In genomic region chr2:144513388-144514100, GRCh38 we compare ENCODE assay signal across 9 cellular contexts. TPM values are rescaled to one million over a fixed set of nuclear protein-coding genes. Genes with fewer than 3 reads are reported as not detected.
A peak's percentile ranks its signal among the peaks of the same experiment; 100 is the strongest.
DNase-seq lines count a peak whose midpoint lies in the region; ATAC-seq and TF ChIP-seq lines count a peak whose summit lies in the region.
"Had no signal": no experiment of that assay in that cellular context is flagged by ENCODE, and none has a peak within 500 bp of the region (broad histone marks: within the 10 kb centered on the region; RNA-seq: fewer than 3 reads in every experiment).

No MANE protein-coding gene starts in this region.

- peak overlapping the region; percentile 16 to 65 for H3K4me3 ChIP-seq in left lung
- peak overlapping the region; percentile 78 to 94 (median 92) for H3K4me3 ChIP-seq in subcutaneous abdominal adipose tissue (ENCODE audit: low read depth in 1 of 5, low read length in 5 of 5)

- ATAC-seq in left lung (peak; percentile 21), foreskin keratinocyte (no peak), HG02884 (IDR thresholded peaks at IDR 0.05; ENCODE audit: unreplicated experiment) (no peak)
- ATAC-seq in activated CD4-positive, alpha-beta T cell treated with anti-CD3 and anti-CD28 coated beads for 36 hours = no peak

- H3K4me1 Mint-ChIP-seq in chondrocyte (ENCODE audit: low read depth) = peaks cover 69% of the 10 kb centered on the region
- H3K4me1 Mint-ChIP-seq in activated CD4-positive, alpha-beta T cell treated with anti-CD3 and anti-CD28 coated beads for 36 hours = peaks cover 19% of the 10 kb centered on the region

- peaks cover 0 to 60% of the 10 kb centered on the region in 2 donors for H3K4me1 ChIP-seq in left lung
- peaks cover 11 to 70% (median 56%) of the 10 kb centered on the region in 5 donors for H3K4me1 ChIP-seq in subcutaneous abdominal adipose tissue (ENCODE audit: control insufficient read depth in 5 of 5, insufficient read depth in 5 of 5, low read length in 5 of 5)
- peaks cover 3% of the 10 kb centered on the region for H3K4me1 ChIP-seq in foreskin keratinocyte

- peaks cover 7% of the 10 kb centered on the region for H3K36me3 Mint-ChIP-seq in chondrocyte (ENCODE audit: low read depth)
- H3K36me3 Mint-ChIP-seq in activated CD4-positive, alpha-beta T cell treated with anti-CD3 and anti-CD28 coated beads for 36 hours (ENCODE audit: low read depth) = no peaks in the 10 kb centered on the region

- peak overlapping the region; percentile 98 for H3K27ac Mint-ChIP-seq in chondrocyte (ENCODE audit: unreplicated experiment)
- H3K27ac Mint-ChIP-seq in activated CD4-positive, alpha-beta T cell treated with anti-CD3 and anti-CD28 coated beads for 36 hours = no peak overlapping the region

- peaks cover 0 to 65% of the 10 kb centered on the region in 2 donors for H3K27me3 ChIP-seq in left lung
- H3K27me3 ChIP-seq in subcutaneous abdominal adipose tissue (ENCODE audit: control insufficient read depth in 5 of 5, insufficient read depth in 4 of 5, low read length in 5 of 5) = no peaks in the 10 kb centered on the region
- peaks cover 98% of the 10 kb centered on the region for H3K27me3 ChIP-seq in foreskin keratinocyte

- H3K4me3 Mint-ChIP-seq in chondrocyte (ENCODE audit: unreplicated experiment) = peak overlapping the region; percentile 79
- H3K4me3 Mint-ChIP-seq in activated CD4-positive, alpha-beta T cell treated with anti-CD3 and anti-CD28 coated beads for 36 hours = no peak overlapping the region

- H3K27me3 Mint-ChIP-seq in chondrocyte (ENCODE audit: low read depth) = no peaks in the 10 kb centered on the region
- H3K27me3 Mint-ChIP-seq in activated CD4-positive, alpha-beta T cell treated with anti-CD3 and anti-CD28 coated beads for 36 hours = peaks cover 47% of the 10 kb centered on the region

- POLR2A ChIA-PET in activated CD4-positive, alpha-beta T cell treated with anti-CD3 and anti-CD28 coated beads for 36 hours (lab: Charles Lee) = no interaction called here

- TF ChIP-seq CTCF in chondrocyte (IDR thresholded peaks at IDR 0.05) (no peak), left lung (IDR thresholded peaks at IDR 0.05) (no peak), foreskin keratinocyte (conservative IDR thresholded peaks at IDR 0.05) (no peak)

- CTCF ChIA-PET in activated CD4-positive, alpha-beta T cell treated with anti-CD3 and anti-CD28 coated beads for 36 hours (lab: Charles Lee) = interaction anchor here (0.7 to 0.8 kb wide), 2 partner anchors 356 to 363 kb away, joined by 3 read pairs; no protein-coding TSS in a partner anchor

- DNase-seq in LHCN-M2 (ENCODE audit: low read depth) (peak; percentile 83), chondrocyte (ENCODE audit: low spot score) (no peak), left lung (peak; percentile 60 to 65), foreskin keratinocyte (no peak)
- DNase-seq in stimulated activated naive CD4-positive, alpha-beta T cell (lab: John Stamatoyannopoulos, UW) = no peak
- DNase-seq in activated CD4-positive, alpha-beta T cell treated with anti-CD3 and anti-CD28 coated beads for 36 hours = no peak
- DNase-seq: NCI-H1105 had no signal

- H3K9ac ChIP-seq in subcutaneous abdominal adipose tissue (ENCODE audit: low read length in 5 of 5) = peak overlapping the region; percentile 51 to 97 (median 95)

- no peaks in the 10 kb centered on the region for H3K9me3 ChIP-seq in left lung
- no peaks in the 10 kb centered on the region for H3K9me3 ChIP-seq in subcutaneous abdominal adipose tissue (ENCODE audit: control insufficient read depth in 5 of 5, low read length in 5 of 5)

- intact Hi-C loops in left lung (cut with DNase I) = loop anchor here in 1 of 2 donors (10.0 kb wide), 1 partner anchor 1079 kb away; no protein-coding TSS in a partner anchor
- intact Hi-C loops in activated CD4-positive, alpha-beta T cell treated with anti-CD3 and anti-CD28 coated beads for 36 hours (cut with DNase I, micrococcal nuclease) = loop anchor here in 1 of 2 experiments (10.0 kb wide), 1 partner anchor 1389 kb away; the partner anchor contains the start of gene ARHGAP15

- peak overlapping the region; percentile 98 to 99 for H3K27ac ChIP-seq in left lung
- H3K27ac ChIP-seq in subcutaneous abdominal adipose tissue (ENCODE audit: low read depth, low read length) = peak overlapping the region; percentile 98
- no peak overlapping the region for H3K27ac ChIP-seq in foreskin keratinocyte

- H3K9me3 Mint-ChIP-seq in chondrocyte (ENCODE audit: low read depth) = no peaks in the 10 kb centered on the region
- no peaks in the 10 kb centered on the region for H3K9me3 Mint-ChIP-seq in activated CD4-positive, alpha-beta T cell treated with anti-CD3 and anti-CD28 coated beads for 36 hours (ENCODE audit: low read depth)

- peaks cover 0 to 14% of the 10 kb centered on the region in 2 donors for H3K36me3 ChIP-seq in left lung
- H3K36me3 ChIP-seq in subcutaneous abdominal adipose tissue (ENCODE audit: control insufficient read depth in 5 of 5, insufficient read depth in 5 of 5, low read length in 5 of 5) = peaks cover 0 to 4% (median 0%) of the 10 kb centered on the region in 5 donors

RNA-seq across cellular contexts. Expression of gene ZEB2, which starts 6.4 kb away (rescaled TPM):
- total RNA-seq in LHCN-M2 (2014; rRNA removed) (52.9 and 56.7 TPM in 2 replicates), chondrocyte (55.5 to 104 TPM (median 95.4 TPM) in 3 replicates), left lung (100 to 1,000 TPM; 141 to 272 TPM), foreskin keratinocyte (0.03 and 0.11 TPM in 2 replicates)
- 27.1 TPM for polyA plus RNA-seq in LHCN-M2 (2012)
- 0.08 TPM in 2 replicates for polyA plus RNA-seq in foreskin keratinocyte
- 1 to 10 TPM; 7.0 to 7.5 TPM for total RNA-seq in activated CD4-positive, alpha-beta T cell treated with anti-CD3 and anti-CD28 coated beads for 36 hours

Comparison
In these comparisons a context has a peak if more than half of its experiments do, and no peak if none do; other contexts are left out.
1. DNase-seq: peak in LHCN-M2 (single experiment) and left lung (2 of 2); none in chondrocyte (single experiment), stimulated activated naive CD4-positive, alpha-beta T cell (0 of 6), foreskin keratinocyte (0 of 2) and activated CD4-positive, alpha-beta T cell treated with anti-CD3 and anti-CD28 coated beads for 36 hours (single experiment).